Comparison of ENCODE assay signal across 24 cellular contexts in the genomic region with DNA sequence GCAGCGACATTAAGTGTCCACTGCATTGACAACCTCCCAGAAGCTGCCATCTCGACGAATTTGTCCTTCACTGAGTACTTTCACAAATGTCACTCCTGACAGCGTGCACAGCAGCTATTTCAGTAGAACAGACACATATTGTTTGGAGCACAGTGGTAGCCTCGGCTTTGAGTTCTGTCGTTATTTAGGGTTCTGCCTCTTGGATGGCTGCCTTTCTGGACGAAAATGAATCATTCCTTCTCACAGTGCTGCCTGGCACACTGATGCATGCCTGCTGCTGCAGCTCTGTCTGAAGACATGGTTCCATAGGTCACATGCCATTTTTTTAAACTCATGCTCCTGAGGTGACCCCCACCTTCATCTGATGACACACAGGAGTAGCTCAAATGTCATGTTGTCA.
DNase-seq lines count a peak whose midpoint lies in the region; ATAC-seq and TF ChIP-seq lines count a peak whose summit lies in the region.
"Had no signal": no experiment of that assay in that cellular context is flagged by ENCODE, and none has a peak within 500 bp of the region (broad histone marks: within the 10 kb centered on the region; RNA-seq: fewer than 3 reads in every experiment).

No MANE protein-coding gene starts in this region.

- no peaks in the 10 kb centered on the region for H3K4me1 Mint-ChIP-seq in HFFc6 (ENCODE audit: low read depth)
- H3K4me1 Mint-ChIP-seq: activated CD4-positive, alpha-beta T cell treated with anti-CD3 and anti-CD28 coated beads, Interleukin-2, amount 10 ng/mL, durations not matched to agents 24 days and 14 days had no signal

- ATAC-seq in sciatic nerve (peak; percentile 59), HG02884 (IDR thresholded peaks at IDR 0.05; ENCODE audit: unreplicated experiment) (no peak)
- ATAC-seq: gastrocnemius medialis had no signal

- 0 out of 2 replicates have a peak, but pooled peaks cover 5% of the 10 kb centered on the region for H3K36me3 Mint-ChIP-seq in HFFc6 (ENCODE audit: low read depth)

- no peak overlapping the region for H3K27ac Mint-ChIP-seq in HFFc6
- H3K27ac Mint-ChIP-seq: activated CD4-positive, alpha-beta T cell treated with anti-CD3 and anti-CD28 coated beads, Interleukin-2, amount 10 ng/mL, durations not matched to agents 24 days and 14 days; activated T-cell treated with anti-CD3 and anti-CD28 coated beads, Interleukin-2, amount 50 U/mL, for 24 hours; nephron progenitor cell; stimulated activated naive CD8-positive, alpha-beta T cell treated with anti-CD3 and anti-CD28 coated beads, Interleukin-15, Interleukin-2, amounts not matched to agents 100 ng/mL and 50 ng/mL, for 24 hours had no signal

- peaks cover 68% of the 10 kb centered on the region for H3K9me3 Mint-ChIP-seq in HFFc6
- H3K9me3 Mint-ChIP-seq: nephron progenitor cell had no signal

- no peak overlapping the region for H3K4me3 Mint-ChIP-seq in HFFc6
- H3K4me3 Mint-ChIP-seq: activated CD4-positive, alpha-beta T cell treated with anti-CD3 and anti-CD28 coated beads, Interleukin-2, amount 10 ng/mL, durations not matched to agents 24 days and 14 days; activated T-cell treated with anti-CD3 and anti-CD28 coated beads, Interleukin-2, amount 50 U/mL, for 24 hours; nephron progenitor cell; stimulated activated naive CD8-positive, alpha-beta T cell treated with anti-CD3 and anti-CD28 coated beads, Interleukin-15, Interleukin-2, amounts not matched to agents 100 ng/mL and 50 ng/mL, for 24 hours had no signal

- no peak for TF ChIP-seq CTCF in HFFc6 (IDR thresholded peaks at IDR 0.05)

- H3K27me3 Mint-ChIP-seq in HFFc6 (ENCODE audit: insufficient read depth) = no peaks in the 10 kb centered on the region
- H3K27me3 Mint-ChIP-seq: activated CD4-positive, alpha-beta T cell treated with anti-CD3 and anti-CD28 coated beads, Interleukin-2, amount 10 ng/mL, durations not matched to agents 24 days and 14 days; activated T-cell treated with anti-CD3 and anti-CD28 coated beads, Interleukin-2, amount 50 U/mL, for 24 hours; stimulated activated naive CD8-positive, alpha-beta T cell treated with anti-CD3 and anti-CD28 coated beads, Interleukin-15, Interleukin-2, amounts not matched to agents 100 ng/mL and 50 ng/mL, for 24 hours had no signal

- DNase-seq in RPMI7951 (ENCODE audit: low read depth) (peak; percentile 6), cerebellar cortex (ENCODE audit: low spot score) (peak; percentile 6), left kidney (ENCODE audit: low read depth, low spot score) (peak; percentile 2), sciatic nerve (ENCODE audit: low spot score) (no peak), 8988T (no peak), HFFc6 (no peak)
- DNase-seq: activated CD4-positive, alpha-beta T cell treated with anti-CD3 and anti-CD28 coated beads, Interleukin-2, amount 10 ng/mL, durations not matched to agents 24 days and 14 days; activated gamma-delta T cell; activated T-cell treated with anti-CD3 and anti-CD28 coated beads, Interleukin-2, amount 50 U/mL, for 24 hours; Calu3; DND-41; gastrocnemius medialis; H7; NCI-H1048; NCI-H1694; nephron progenitor cell; OCI-M1; SHP77 treated with DMSO at 0.1 percent for 48 hours; SW 1271; T-helper 9 cell; tibial artery; WERI-Rb-1 had no signal

- intact Hi-C loops in sciatic nerve (cut with DNase I) = no loop called here

Comparison
In these comparisons a context has a peak if more than half of its experiments do, and no peak if none do; other contexts are left out.
1. DNase-seq: peak in RPMI7951 (single experiment), cerebellar cortex (single experiment) and left kidney (single experiment); none in sciatic nerve (single experiment), 8988T (single experiment) and HFFc6 (single experiment).